36 cellular contexts compared by ENCODE assay signal in genomic region chr5:118040496-118040895, GRCh38.
DNase-seq lines count a peak whose midpoint lies in the region; ATAC-seq, FAIRE-seq and TF ChIP-seq lines count a peak whose summit lies in the region.
"Had no signal": no experiment of that assay in that cellular context is flagged by ENCODE, and none has a peak within 500 bp of the region (broad histone marks: within the 10 kb centered on the region; RNA-seq: fewer than 3 reads in every experiment).

No MANE protein-coding gene starts in this region.

- H4K8ac ChIP-seq in IMR-90 (ENCODE audit: low read depth in 2 of 2, low read length in 2 of 2) (no peak overlapping the region), H1 (ENCODE audit: extremely low read depth, insufficient read depth, low read length) (no peak overlapping the region)

- H3K4me1 ChIP-seq in HepG2 (ENCODE audit: insufficient read depth, low read length), result no peaks in the 10 kb centered on the region
- no peaks in the 10 kb centered on the region for H3K4me1 ChIP-seq in right lobe of liver
- H3K4me1 ChIP-seq in IMR-90 (ENCODE audit: control insufficient read depth, insufficient read depth, low read length), result no peaks in the 10 kb centered on the region
- no peaks in the 10 kb centered on the region for H3K4me1 ChIP-seq in K562 (replicated peaks in 1 of 2; ENCODE audit: control insufficient read depth in 2 of 2, insufficient read depth in 2 of 2, low read length in 2 of 2)
- peaks cover 0 to 11% (median 5%) of the 10 kb centered on the region in 4 experiments; a peak in 3 of 7 replicates for H3K4me1 ChIP-seq in H1 (replicated peaks in 1 of 4; ENCODE audit: control insufficient read depth in 3 of 4, insufficient read depth in 4 of 4, low read length in 3 of 4)
- H3K4me1 ChIP-seq: A549; BE2C; BLaER1; BLaER1 treated with 17β-estradiol and CSF1 and Interleukin-3, amounts not matched to agents 10 nM and 100 nM; Caco-2 had no signal

- H2AK9ac ChIP-seq in IMR-90 (replicated peaks; ENCODE audit: low read depth, low read length, poor library complexity), result no peak overlapping the region

- no TSS peak for BruUV-seq in HepG2 (replicated peaks; lab: Mats Ljungman, UMichigan)
- BruUV-seq in IMR-90 (replicated peaks; lab: Mats Ljungman, UMichigan), result no TSS peak
- BruUV-seq in K562 (replicated peaks; lab: Mats Ljungman, UMichigan), result no TSS peak

- H3K27ac ChIP-seq in HepG2 (ENCODE audit: extremely low read length, insufficient read depth, low read length) (no peak overlapping the region), right lobe of liver (no peak overlapping the region), IMR-90 (ENCODE audit: insufficient read depth, low read length) (no peak overlapping the region), K562 (ENCODE audit: extremely low read depth, low read depth, low read length) (no peak overlapping the region), H1 (ENCODE audit: low read depth, low read length) (no peak overlapping the region)
- H3K27ac ChIP-seq: 22Rv1; A549; BLaER1; BLaER1 treated with 17β-estradiol and CSF1 and Interleukin-3, amounts not matched to agents 10 nM and 100 nM; C4-2B had no signal

- H2BK12ac ChIP-seq in H1 (ENCODE audit: low read depth, low read length), result no peak overlapping the region

- no peak overlapping the region for H3K4me3 Mint-ChIP-seq in chondrocyte (ENCODE audit: unreplicated experiment)
- H3K4me3 Mint-ChIP-seq: B cell; CD14-positive monocyte; CD4-positive, alpha-beta memory T cell; CD4-positive, alpha-beta T cell; CD4-positive, CD25-positive, alpha-beta regulatory T cell; CD8-positive, alpha-beta memory T cell; CD8-positive, alpha-beta T cell had no signal

- H2BK5ac ChIP-seq in IMR-90 (ENCODE audit: low read depth, low read length, poor library complexity, severe bottlenecking), result no peak overlapping the region
- H2BK5ac ChIP-seq in H1 (ENCODE audit: low read depth, low read length), result no peak overlapping the region

- ATAC-seq in HepG2 (no peak), right lobe of liver (no peak), IMR-90 (ENCODE audit: low read depth) (no peak), K562 (no peak)
- ATAC-seq: A549; CD8-positive, alpha-beta T cell had no signal

- TF ChIP-seq POLR2A in HepG2 (IDR thresholded peaks at IDR 0.05; ENCODE audit: insufficient read depth in 1 of 2, low read depth in 2 of 2, low read length in 2 of 2), result no peak
- no peak for TF ChIP-seq POLR2A in right lobe of liver (IDR thresholded peaks at IDR 0.05)
- TF ChIP-seq POLR2A in IMR-90 (IDR thresholded peaks at IDR 0.05; ENCODE audit: low read depth, low read length), result no peak
- TF ChIP-seq POLR2A in K562 (conservative IDR thresholded peaks at IDR 0.05), result no peak
- no peak for TF ChIP-seq POLR2A in H1 (IDR thresholded peaks at IDR 0.05; ENCODE audit: control extremely low read depth in 1 of 2, low read depth in 2 of 2, low read length in 2 of 2)

- H3K27me3 Mint-ChIP-seq in chondrocyte (ENCODE audit: low read depth), result no peaks in the 10 kb centered on the region
- H3K27me3 Mint-ChIP-seq: B cell; CD4-positive, alpha-beta memory T cell; CD4-positive, alpha-beta T cell; CD4-positive, CD25-positive, alpha-beta regulatory T cell; CD8-positive, alpha-beta memory T cell had no signal

- H3K23ac ChIP-seq in IMR-90 (ENCODE audit: low read depth, low read length), result no peak overlapping the region
- H3K23ac ChIP-seq in H1 (ENCODE audit: insufficient read length), result no peak overlapping the region

- TF ChIP-seq EP300 in HepG2 (IDR thresholded peaks at IDR 0.05; ENCODE audit: low read depth in 2 of 2, low read length in 2 of 2) (no peak), HepG2 (CRISPR knock-in tag; IDR thresholded peaks at IDR 0.05; ENCODE audit: borderline replicate concordance) (no peak), K562 (IDR thresholded peaks at IDR 0.05; ENCODE audit: low read length) (no peak), H1 (IDR thresholded peaks at IDR 0.05; ENCODE audit: borderline replicate concordance in 1 of 2, low read depth in 2 of 2, low read length in 2 of 2) (no peak)

- H3K14ac ChIP-seq in IMR-90 (replicated peaks; ENCODE audit: low read depth, low read length), result no peak overlapping the region
- no peak overlapping the region for H3K14ac ChIP-seq in H1 (ENCODE audit: insufficient read length)

- H3K18ac ChIP-seq in IMR-90 (ENCODE audit: low read depth, low read length), result no peak overlapping the region
- H3K18ac ChIP-seq in H1 (ENCODE audit: extremely low read depth, low read length), result no peak overlapping the region

- H3K27me3 ChIP-seq in HepG2 (ENCODE audit: control insufficient read depth in 1 of 2, insufficient read depth in 2 of 2, low read length in 2 of 2) (no peaks in the 10 kb centered on the region), right lobe of liver (no peaks in the 10 kb centered on the region), IMR-90 (ENCODE audit: control insufficient read depth, insufficient read depth, low read length) (no peaks in the 10 kb centered on the region), K562 (ENCODE audit: control insufficient read depth in 2 of 2, insufficient read depth in 2 of 2, low read length in 2 of 2) (no peaks in the 10 kb centered on the region), H1 (replicated peaks in 1 of 4; ENCODE audit: control insufficient read depth in 3 of 4, extremely low read depth in 1 of 4, insufficient read depth in 3 of 4, low read length in 3 of 4) (no peaks in the 10 kb centered on the region)
- H3K27me3 ChIP-seq: BE2C; BLaER1; BLaER1 treated with 17β-estradiol and CSF1 and Interleukin-3, amounts not matched to agents 10 nM and 100 nM had no signal

- no peak overlapping the region for H3K27ac Mint-ChIP-seq in chondrocyte (ENCODE audit: unreplicated experiment)
- H3K27ac Mint-ChIP-seq: B cell; CD14-positive monocyte; CD4-positive, alpha-beta memory T cell; CD4-positive, alpha-beta T cell; CD4-positive, CD25-positive, alpha-beta regulatory T cell; CD8-positive, alpha-beta memory T cell; CD8-positive, alpha-beta T cell had no signal

- H3K79me2 ChIP-seq in HepG2 (ENCODE audit: insufficient read depth, low read length), result no peaks in the 10 kb centered on the region
- no peaks in the 10 kb centered on the region for H3K79me2 ChIP-seq in K562 (ENCODE audit: control insufficient read depth, insufficient read depth, low read length)
- no peaks in the 10 kb centered on the region for H3K79me2 ChIP-seq in H1 (ENCODE audit: control insufficient read depth in 1 of 2, insufficient read depth in 2 of 2, low read length in 2 of 2)

- H3K9me3 ChIP-seq in HepG2 (ENCODE audit: low read length) (no peaks in the 10 kb centered on the region), right lobe of liver (no peaks in the 10 kb centered on the region), IMR-90 (ENCODE audit: control insufficient read depth, insufficient read depth, low read length) (no peaks in the 10 kb centered on the region), K562 (replicated peaks; ENCODE audit: control insufficient read depth, insufficient read depth, low read depth, low read length) (no peaks in the 10 kb centered on the region), H1 (ENCODE audit: insufficient read depth in 2 of 2, low read depth in 1 of 2, low read length in 1 of 2) (no peaks in the 10 kb centered on the region)
- H3K9me3 ChIP-seq: A549; BE2C; BLaER1; BLaER1 treated with 17β-estradiol and CSF1 and Interleukin-3, amounts not matched to agents 10 nM and 100 nM; Caco-2 had no signal

- H4K5ac ChIP-seq in IMR-90 (ENCODE audit: low read depth, low read length) (no peak overlapping the region), H1 (ENCODE audit: insufficient read length, low read depth, low read length) (no peak overlapping the region)

- H3K4me1 Mint-ChIP-seq in chondrocyte (ENCODE audit: low read depth), result no peaks in the 10 kb centered on the region
- H3K4me1 Mint-ChIP-seq: B cell; CD14-positive monocyte; CD4-positive, alpha-beta memory T cell; CD4-positive, CD25-positive, alpha-beta regulatory T cell; CD8-positive, alpha-beta memory T cell had no signal

- H3K9ac ChIP-seq in HepG2 (ENCODE audit: insufficient read depth, low read depth, low read length) (no peak overlapping the region), IMR-90 (ENCODE audit: low read depth, low read length) (no peak overlapping the region), K562 (ENCODE audit: insufficient read depth in 1 of 2, low read depth in 2 of 2, low read length in 2 of 2) (no peak overlapping the region), H1 (replicated peaks in 1 of 4; ENCODE audit: extremely low read depth in 1 of 4, low read depth in 3 of 4, low read length in 3 of 4) (no peak overlapping the region)
- H3K9ac ChIP-seq: BLaER1; BLaER1 treated with 17β-estradiol and CSF1 and Interleukin-3, amounts not matched to agents 10 nM and 100 nM had no signal

- H3K36me3 ChIP-seq in HepG2 (replicated peaks in 1 of 2; ENCODE audit: control insufficient read depth in 1 of 2, insufficient read depth in 2 of 2, low read length in 2 of 2) (no peaks in the 10 kb centered on the region), right lobe of liver (no peaks in the 10 kb centered on the region), IMR-90 (ENCODE audit: control insufficient read depth, insufficient read depth, low read length) (no peaks in the 10 kb centered on the region), K562 (ENCODE audit: control insufficient read depth, insufficient read depth, low read length) (no peaks in the 10 kb centered on the region), H1 (ENCODE audit: control insufficient read depth in 2 of 4, insufficient read depth in 4 of 4, low read length in 3 of 4) (no peaks in the 10 kb centered on the region)
- H3K36me3 ChIP-seq: BE2C; BLaER1; BLaER1 treated with 17β-estradiol and CSF1 and Interleukin-3, amounts not matched to agents 10 nM and 100 nM had no signal

- H3K56ac ChIP-seq in IMR-90 (ENCODE audit: extremely low read depth, insufficient read depth, low read length) (no peak overlapping the region), H1 (replicated peaks; ENCODE audit: insufficient read length, low read depth, low read length) (no peak overlapping the region)

- FAIRE-seq in HepG2 (lab: Jason Lieb, UNC), result no peak
- FAIRE-seq in K562 (lab: Jason Lieb, UNC), result no peak
- FAIRE-seq in H1 (lab: Jason Lieb, UNC), result no peak
- FAIRE-seq: A204.1, A549, D721Med had no signal

- H3K4me2 ChIP-seq in HepG2 (ENCODE audit: low read depth, low read length), result no peak overlapping the region
- H3K4me2 ChIP-seq in IMR-90 (ENCODE audit: low read depth, low read length), result no peak overlapping the region
- no peak overlapping the region for H3K4me2 ChIP-seq in K562 (ENCODE audit: insufficient read depth, low read length)
- H3K4me2 ChIP-seq in H1 (ENCODE audit: insufficient read depth in 1 of 2, low read depth in 2 of 2, low read length in 2 of 2), result no peak overlapping the region
- H3K4me2 ChIP-seq: A549; BLaER1; BLaER1 treated with 17β-estradiol and CSF1 and Interleukin-3, amounts not matched to agents 10 nM and 100 nM had no signal

- H3K9me3 Mint-ChIP-seq in chondrocyte (ENCODE audit: low read depth), result no peaks in the 10 kb centered on the region
- H3K9me3 Mint-ChIP-seq: CD4-positive, alpha-beta T cell had no signal

- in situ Hi-C loops in HepG2 (cut with HindIII; ENCODE audit: extremely low pct_ligation_motif_present, low pct_unique_long_range_greater_than_20kb), result no loop called here
- in situ Hi-C loops in IMR-90 (cut with MboI; ENCODE audit: low sequenced_read_pairs), result no loop called here
- in situ Hi-C loops in K562 (cut with MboI), result no loop called here

- dilution Hi-C loops in IMR-90 (cut with HindIII; ENCODE audit: low sequenced_read_pairs, unreplicated experiment), result no loop called here

- TF ChIP-seq CTCF in HepG2 (CRISPR knock-in tag; IDR thresholded peaks at IDR 0.05) (no peak), right lobe of liver (IDR thresholded peaks at IDR 0.05) (no peak), IMR-90 (conservative IDR thresholded peaks at IDR 0.05; ENCODE audit: low read depth, low read length) (no peak), K562 (IDR thresholded peaks at IDR 0.05 in 2 of 3, conservative IDR thresholded peaks at IDR 0.05 in 1 of 3; ENCODE audit: insufficient read depth in 2 of 3, low read depth in 1 of 3, low read length in 3 of 3) (no peak), H1 (IDR thresholded peaks at IDR 0.05; ENCODE audit: control extremely low read depth in 1 of 3, insufficient read depth in 1 of 3, low read depth in 1 of 3, low read length in 3 of 3) (no peak), chondrocyte (IDR thresholded peaks at IDR 0.05) (no peak)

- H3K9me1 ChIP-seq in IMR-90 (ENCODE audit: insufficient read depth, low read length) (no peaks in the 10 kb centered on the region), K562 (ENCODE audit: control insufficient read depth, insufficient read depth, low read length) (no peaks in the 10 kb centered on the region)

- H2AFZ ChIP-seq in HepG2 (ENCODE audit: low read length) (no peak overlapping the region), IMR-90 (replicated peaks; ENCODE audit: low read length, poor library complexity) (no peak overlapping the region), K562 (ENCODE audit: low read depth, low read length) (no peak overlapping the region), H1 (ENCODE audit: low read length) (no peak overlapping the region)

- DNase-seq in HepG2 (ENCODE audit: low spot score) (no peak), right lobe of liver (no peak), IMR-90 (no peak), K562 (ENCODE audit: extremely low read depth in 1 of 4, low spot score in 3 of 4) (no peak), H1 (ENCODE audit: low read depth in 1 of 2, low spot score in 2 of 2) (no peak), DMS53 (lab: John Stamatoyannopoulos, UW) (no peak), chondrocyte (ENCODE audit: low spot score) (no peak), SW 1271 (lab: John Stamatoyannopoulos, UW) (no peak)
- DNase-seq: 8988T; ACHN; AML-193; BE2C; C1 segment of cervical spinal cord; Caco-2; Calu3; CD4-positive, alpha-beta memory T cell; CD4-positive, alpha-beta T cell; CD4-positive, CD25-positive, alpha-beta regulatory T cell; CD8-positive, alpha-beta memory T cell; CD8-positive, alpha-beta T cell; COR-L47; DMS 273 treated with DMSO at 0.1 percent for 48 hours; DMS153; DMS79; DMS79 treated with DMSO at 0.1 percent for 48 hours; DND-41; EL had no signal

- H4K20me1 ChIP-seq in HepG2 (ENCODE audit: insufficient read depth, low read length) (no peaks in the 10 kb centered on the region), IMR-90 (ENCODE audit: insufficient read depth, low read length) (no peaks in the 10 kb centered on the region), K562 (replicated peaks; ENCODE audit: control insufficient read depth, insufficient read depth, low read length) (no peaks in the 10 kb centered on the region), H1 (replicated peaks in 1 of 2; ENCODE audit: control insufficient read depth in 1 of 2, insufficient read depth in 2 of 2, low read length in 2 of 2) (no peaks in the 10 kb centered on the region)
- H4K20me1 ChIP-seq: BLaER1; BLaER1 treated with 17β-estradiol and CSF1 and Interleukin-3, amounts not matched to agents 10 nM and 100 nM had no signal

- intact Hi-C loops in HepG2 (cut with micrococcal nuclease; ENCODE audit: unreplicated experiment) (no loop called here), right lobe of liver (cut with DNase I) (no loop called here), IMR-90 (cut with micrococcal nuclease) (loop anchor here (5.0 to 10.0 kb wide), 2 partner anchors 238 to 526 kb away; no protein-coding TSS in a partner anchor), K562 (cut with micrococcal nuclease) (no loop called here)

- H3K4ac ChIP-seq in IMR-90 (ENCODE audit: low read depth, low read length), result no peak overlapping the region
- no peak overlapping the region for H3K4ac ChIP-seq in H1 (replicated peaks; ENCODE audit: insufficient read length, low read depth, low read length)

- WGBS in HepG2 (ENCODE audit: low lambda C conversion rate), result 0% methylated on average over 1 of the region's 1 CpG
- WGBS in right lobe of liver (ENCODE audit: insufficient coverage, low coverage, low lambda C conversion rate, missing lambda C conversion rate), result 7% methylated on average over 1 of the region's 1 CpG
- no CpG with 5 or more reads among the region's 1 CpG for WGBS in IMR-90 (ENCODE audit: extremely low coverage in 2 of 2, insufficient read length in 1 of 2), 2 experiments
- 0% methylated on average over 1 of the region's 1 CpG for WGBS in K562 (ENCODE audit: insufficient coverage, low coverage, missing lambda C conversion rate)
- WGBS in H1 (ENCODE audit: extremely low coverage in 1 of 2, insufficient coverage in 1 of 2, insufficient read length in 1 of 2, insufficient replicate concordance in 2 of 2, low coverage in 1 of 2, low lambda C conversion rate in 2 of 2, missing lambda C conversion rate in 1 of 2), 2 experiments, result 80% methylated on average over 1 of the region's 1 CpG; no CpG with 5 or more reads in 1 of the 2 experiments

- POLR2A ChIA-PET in HepG2 (lab: Yijun Ruan, JAX) (no interaction called here), IMR-90 (lab: Charles Lee; ENCODE audit: unreplicated experiment) (no interaction called here), K562 (lab: Yijun Ruan, JAX) (no interaction called here), H1 (lab: Charles Lee; ENCODE audit: partially characterized antibody) (no interaction called here)

- TF ChIP-seq RAD21 in HepG2 (CRISPR knock-in tag; IDR thresholded peaks at IDR 0.05), result no peak
- TF ChIP-seq RAD21 in IMR-90 (IDR thresholded peaks at IDR 0.05; ENCODE audit: low read length), result no peak
- no peak for TF ChIP-seq RAD21 in K562 (CRISPR knock-in tag; conservative IDR thresholded peaks at IDR 0.05 in 1 of 2, IDR thresholded peaks at IDR 0.05 in 1 of 2)
- TF ChIP-seq RAD21 in H1 (IDR thresholded peaks at IDR 0.05 in 1 of 2, conservative IDR thresholded peaks at IDR 0.05 in 1 of 2; ENCODE audit: low read depth in 2 of 2, low read length in 2 of 2), result no peak

- CTCF ChIA-PET in HepG2 (lab: Yijun Ruan, JAX; ENCODE audit: low intra/inter-chr PET ratio, low total read pairs), result no interaction called here
- CTCF ChIA-PET in IMR-90 (lab: Yijun Ruan, JAX), result interaction anchor here (0.6 kb wide), 1 partner anchor 43 kb away, joined by 5 read pairs; no protein-coding TSS in a partner anchor
- CTCF ChIA-PET in K562 (lab: Yijun Ruan, JAX; ENCODE audit: low intra/inter-chr PET ratio), result no interaction called here
- CTCF ChIA-PET in H1 (lab: Charles Lee; ENCODE audit: partially characterized antibody), result no interaction called here

- no peaks in the 10 kb centered on the region for H3K36me3 Mint-ChIP-seq in chondrocyte (ENCODE audit: low read depth)
- H3K36me3 Mint-ChIP-seq: CD14-positive monocyte; CD4-positive, alpha-beta memory T cell; CD4-positive, CD25-positive, alpha-beta regulatory T cell; CD8-positive, alpha-beta memory T cell; CD8-positive, alpha-beta T cell had no signal

- H2BK15ac ChIP-seq in IMR-90 (ENCODE audit: low read depth, low read length), result no peak overlapping the region
- H2BK15ac ChIP-seq in H1 (ENCODE audit: low read length), result no peak overlapping the region

- H3K4me3 ChIP-seq in HepG2 (replicated peaks in 1 of 3; ENCODE audit: insufficient read depth in 1 of 3, low read depth in 2 of 3, low read length in 3 of 3) (no peak overlapping the region), right lobe of liver (no peak overlapping the region), IMR-90 (ENCODE audit: insufficient read depth, low read depth, low read length) (no peak overlapping the region), K562 (no peak overlapping the region), H1 (ENCODE audit: extremely low read depth in 1 of 4, insufficient read depth in 2 of 4, low read depth in 3 of 4, low read length in 4 of 4) (no peak overlapping the region)
- H3K4me3 ChIP-seq: A549; BLaER1; BLaER1 treated with 17β-estradiol and CSF1 and Interleukin-3, amounts not matched to agents 10 nM and 100 nM had no signal

- H3K79me1 ChIP-seq in IMR-90 (ENCODE audit: low read depth in 1 of 2, low read length in 2 of 2), result no peaks in the 10 kb centered on the region
- H3K79me1 ChIP-seq in H1 (ENCODE audit: low read depth, low read length), result no peaks in the 10 kb centered on the region

- H2AK5ac ChIP-seq in IMR-90 (ENCODE audit: low read depth, low read length) (no peak overlapping the region), H1 (ENCODE audit: low read depth, low read length) (no peak overlapping the region)

- no peaks in the 10 kb centered on the region for H3K23me2 ChIP-seq in H1 (ENCODE audit: low read depth, low read length)

- no peak overlapping the region for H2BK20ac ChIP-seq in IMR-90 (ENCODE audit: low read depth, low read length)
- H2BK20ac ChIP-seq in H1 (ENCODE audit: low read length), result no peak overlapping the region

- H2BK120ac ChIP-seq in IMR-90 (ENCODE audit: low read depth, low read length) (no peak overlapping the region), H1 (replicated peaks; ENCODE audit: low read depth, low read length) (no peak overlapping the region)

- H4K91ac ChIP-seq in IMR-90 (ENCODE audit: insufficient read depth, low read depth, low read length) (no peak overlapping the region), H1 (replicated peaks; ENCODE audit: insufficient read length, low read length) (no peak overlapping the region)

Comparison
In these comparisons a context has a peak if more than half of its experiments do, and no peak if none do; other contexts are left out.
1. Of the 241 proteins assayed by ChIP-seq in both HepG2 and K562: peak only in HepG2: none; only in K562: none; in both: CEBPB; in neither: 239; mixed calls (peak in some experiments, not most) for 1.